17 cellular contexts compared by ENCODE assay signal in genomic region chr15:71627604-71628003, GRCh38.
DNase-seq lines count a peak whose midpoint lies in the region; ATAC-seq and TF ChIP-seq lines count a peak whose summit lies in the region.
"Had no signal": no experiment of that assay in that cellular context is flagged by ENCODE, and none has a peak within 500 bp of the region (broad histone marks: within the 10 kb centered on the region; RNA-seq: fewer than 3 reads in every experiment).

No MANE protein-coding gene starts in this region.

- H3K36me3 Mint-ChIP-seq in WTC11 (no peaks in the 10 kb centered on the region), nephron progenitor cell (ENCODE audit: low read depth) (no peaks in the 10 kb centered on the region)
- H3K36me3 Mint-ChIP-seq: CD4-positive, alpha-beta memory T cell had no signal

- H3K9me3 Mint-ChIP-seq in WTC11 (peaks cover 5% of the 10 kb centered on the region), nephron progenitor cell (no peaks in the 10 kb centered on the region)

- intact Hi-C loops in lower leg skin (cut with DNase I; ENCODE audit: low total_unique reads) (no loop called here), head of caudate nucleus (cut with DNase I) (no loop called here)

- TF ChIP-seq CTCF in WTC11 (IDR thresholded peaks at IDR 0.05) (no peak), nephron progenitor cell (IDR thresholded peaks at IDR 0.05) (no peak), lower leg skin (IDR thresholded peaks at IDR 0.05) (no peak)

- H3K4me3 Mint-ChIP-seq in WTC11 (no peak overlapping the region), nephron progenitor cell (no peak overlapping the region)
- H3K4me3 Mint-ChIP-seq: CD4-positive, alpha-beta memory T cell had no signal

- no peak overlapping the region for H3K4me3 ChIP-seq in lower leg skin (ENCODE audit: low read depth, poor library complexity, severe bottlenecking)
- H3K4me3 ChIP-seq: BLaER1, K562, MG63 had no signal

- no peak for TF ChIP-seq POLR2A in lower leg skin (IDR thresholded peaks at IDR 0.05)

- H3K4me1 Mint-ChIP-seq in WTC11: peaks cover 38% of the 10 kb centered on the region
- peaks cover 78% of the 10 kb centered on the region for H3K4me1 Mint-ChIP-seq in nephron progenitor cell
- H3K4me1 Mint-ChIP-seq: CD4-positive, alpha-beta memory T cell had no signal

- POLR2A ChIA-PET in WTC11 (lab: Charles Lee): no interaction called here

- H3K27ac Mint-ChIP-seq in WTC11: 0 out of 2 replicates have a peak overlapping the region, but pooled peaks have one; percentile 63
- H3K27ac Mint-ChIP-seq in nephron progenitor cell: peak overlapping the region; percentile 81
- H3K27ac Mint-ChIP-seq: CD4-positive, alpha-beta memory T cell had no signal

- no peaks in the 10 kb centered on the region for H3K27me3 Mint-ChIP-seq in WTC11 (ENCODE audit: low read depth)
- H3K27me3 Mint-ChIP-seq in nephron progenitor cell (ENCODE audit: low read depth, poor library complexity): peaks cover 4% of the 10 kb centered on the region

- DNase-seq in AG20443 (ENCODE audit: low spot score) (peak; percentile 25), GM03348 (ENCODE audit: low spot score) (peak; percentile 21), WTC11 (ENCODE audit: low spot score) (no peak), nephron progenitor cell (no peak), lower leg skin (ENCODE audit: low spot score in 2 of 2) (no peak), head of caudate nucleus (no peak)
- DNase-seq: CD4-positive, alpha-beta memory T cell; H7; MG63; NCI-H1694 treated with DMSO at 0.1 percent for 48 hours; NCI-H510A; NK-92 treated with Interleukin-12 subunit alpha and Interleukin-12 subunit beta, amount 100 ng/mL, for 24 hours had no signal

- CTCF ChIA-PET in WTC11 (lab: Charles Lee): no interaction called here

- ATAC-seq in WTC11: no peak
- ATAC-seq in GM19035 (IDR thresholded peaks at IDR 0.05; ENCODE audit: unreplicated experiment): no peak
- ATAC-seq: K562, Panc1, SK-N-SH treated with all-trans-retinoic acid at 6 μM for 48 hours had no signal

- 86 to 90% methylated on average over 3 of the region's 3 CpGs for WGBS in lower leg skin, 2 donors

TF ChIP-seq in WTC11, 78 proteins besides CTCF, POLR2A, EP300 and RAD21:
- TF ChIP-seq ETV6 (CRISPR knock-in tag; IDR thresholded peaks at IDR 0.05): no peak
- no peak for TF ChIP-seq GABPB1 (CRISPR knock-in tag; IDR thresholded peaks at IDR 0.05)
- TF ChIP-seq GRHL2 (CRISPR knock-in tag; IDR thresholded peaks at IDR 0.05; ENCODE audit: insufficient replicate concordance, severe bottlenecking): no peak
- TF ChIP-seq ESRRA (CRISPR knock-in tag; IDR thresholded peaks at IDR 0.05; ENCODE audit: borderline replicate concordance): no peak
- TF ChIP-seq ZNF512 (CRISPR knock-in tag; IDR thresholded peaks at IDR 0.05; ENCODE audit: borderline replicate concordance): no peak
- no peak for TF ChIP-seq NR3C1 (CRISPR knock-in tag; conservative IDR thresholded peaks at IDR 0.05; ENCODE audit: low read depth)
- TF ChIP-seq GTF2I (CRISPR knock-in tag; conservative IDR thresholded peaks at IDR 0.05): no peak
- TF ChIP-seq ATF3 (CRISPR knock-in tag; conservative IDR thresholded peaks at IDR 0.05): no peak
- TF ChIP-seq PREB (CRISPR knock-in tag; IDR thresholded peaks at IDR 0.05; ENCODE audit: borderline replicate concordance): no peak
- TF ChIP-seq IRF1 (CRISPR knock-in tag; IDR thresholded peaks at IDR 0.05): no peak
- no peak for TF ChIP-seq ATF6 (CRISPR knock-in tag; IDR thresholded peaks at IDR 0.05)
- no peak for TF ChIP-seq CREB1 (CRISPR knock-in tag; IDR thresholded peaks at IDR 0.05)
- no peak for TF ChIP-seq PRRX2 (CRISPR knock-in tag; IDR thresholded peaks at IDR 0.05)
- TF ChIP-seq NFE2L1 (CRISPR knock-in tag; IDR thresholded peaks at IDR 0.05): no peak
- TF ChIP-seq JAZF1 (CRISPR knock-in tag; IDR thresholded peaks at IDR 0.05): no peak
- no peak for TF ChIP-seq SMAD3 (CRISPR knock-in tag; IDR thresholded peaks at IDR 0.05; ENCODE audit: borderline replicate concordance)
- no peak for TF ChIP-seq USF1 (CRISPR knock-in tag; IDR thresholded peaks at IDR 0.05)
- TF ChIP-seq ZSCAN18 (CRISPR knock-in tag; IDR thresholded peaks at IDR 0.05): no peak
TF ChIP-seq in WTC11: peak in this region for 0.

Comparison
In these comparisons a context has a peak if more than half of its experiments do, and no peak if none do; other contexts are left out.
1. DNase-seq: peak in AG20443 (single experiment) and GM03348 (single experiment); none in WTC11 (single experiment), nephron progenitor cell (single experiment), lower leg skin (0 of 2) and head of caudate nucleus (0 of 42).